In the genomic region with DNA sequence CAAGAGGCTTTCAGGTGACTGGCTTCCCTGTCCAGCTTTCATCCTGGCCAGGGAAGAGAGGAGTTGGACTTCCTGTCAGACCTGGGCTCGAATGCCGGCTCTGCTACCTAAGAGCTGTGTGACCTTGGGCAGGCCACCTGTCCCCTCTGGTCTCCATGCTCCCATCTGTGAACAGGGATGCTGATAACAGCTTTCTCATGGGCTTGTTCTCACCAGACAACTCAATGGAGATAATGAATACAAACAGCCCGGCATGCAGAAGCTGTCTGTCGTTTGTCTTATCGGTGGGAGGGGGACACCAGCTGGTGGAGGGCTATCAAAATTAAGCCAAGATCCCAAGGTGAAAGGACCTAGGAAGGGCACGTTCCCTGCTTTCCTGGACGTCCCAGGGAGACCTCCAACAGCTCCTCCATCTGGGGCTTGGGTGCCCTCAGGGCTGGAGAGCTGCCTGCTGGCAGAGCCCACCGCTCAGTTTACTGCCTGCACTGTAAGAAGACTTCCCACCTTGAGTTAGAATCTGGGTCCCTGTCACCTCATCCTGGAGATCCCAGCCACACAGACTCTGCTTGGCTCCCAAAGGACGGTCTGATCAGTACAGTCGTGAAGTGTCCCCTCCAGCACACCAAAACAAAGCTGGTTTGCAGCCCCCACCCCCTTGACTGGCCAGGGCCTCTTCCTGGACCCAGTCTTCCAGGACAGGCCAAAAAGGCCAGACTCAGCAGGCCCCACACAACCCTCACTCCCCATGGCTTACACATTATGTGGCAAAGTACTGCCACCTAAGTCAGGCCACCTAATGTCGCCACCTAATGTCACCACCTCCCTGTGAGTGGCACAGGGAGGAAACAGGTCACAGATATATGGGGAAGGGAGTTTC, we compare ENCODE assay signal across 14 cellular contexts. TPM values are rescaled to one million over a fixed set of nuclear protein-coding genes. Genes with fewer than 3 reads are reported as not detected.
A peak's percentile ranks its signal among the peaks of the same experiment; 100 is the strongest.
DNase-seq lines count a peak whose midpoint lies in the region; ATAC-seq and TF ChIP-seq lines count a peak whose summit lies in the region.
"Had no signal": no experiment of that assay in that cellular context is flagged by ENCODE, and none has a peak within 500 bp of the region (broad histone marks: within the 10 kb centered on the region; RNA-seq: fewer than 3 reads in every experiment).

No MANE protein-coding gene starts in this region.

- no peaks in the 10 kb centered on the region for H3K9me3 Mint-ChIP-seq in progenitor cell of endocrine pancreas (ENCODE audit: low read depth)
- H3K9me3 Mint-ChIP-seq: CD8-positive, alpha-beta T cell had no signal

- ATAC-seq in RWPE2 (ENCODE audit: low read depth), result no peak
- no peak for ATAC-seq in GM19463 (IDR thresholded peaks at IDR 0.05; ENCODE audit: unreplicated experiment)
- ATAC-seq in GM21423 (IDR thresholded peaks at IDR 0.05; ENCODE audit: unreplicated experiment), result no peak
- ATAC-seq: CD8-positive, alpha-beta T cell; left lung; pancreas had no signal

- H3K27ac Mint-ChIP-seq in progenitor cell of endocrine pancreas, result no peak overlapping the region
- H3K27ac Mint-ChIP-seq: CD8-positive, alpha-beta T cell had no signal

- H3K4me3 ChIP-seq in GM12865 (ENCODE audit: low read depth, low read length) (no peak overlapping the region), RWPE2 (ENCODE audit: severe bottlenecking) (no peak overlapping the region)
- H3K4me3 ChIP-seq: left lung, pancreas had no signal

- no peak for TF ChIP-seq POLR2A in erythroblast (IDR thresholded peaks at IDR 0.05; ENCODE audit: low read length)

- H3K36me3 Mint-ChIP-seq in progenitor cell of endocrine pancreas (ENCODE audit: insufficient read depth), result no peaks in the 10 kb centered on the region
- H3K36me3 Mint-ChIP-seq: CD8-positive, alpha-beta T cell had no signal

- H3K4me3 Mint-ChIP-seq in progenitor cell of endocrine pancreas (ENCODE audit: low read depth), result no peak overlapping the region
- H3K4me3 Mint-ChIP-seq: CD8-positive, alpha-beta T cell had no signal

- H3K4me1 ChIP-seq in RWPE2 (ENCODE audit: insufficient read depth, poor library complexity, severe bottlenecking), result no peaks in the 10 kb centered on the region
- H3K4me1 ChIP-seq: pancreas had no signal

- no peaks in the 10 kb centered on the region for H3K9me3 ChIP-seq in RWPE2 (ENCODE audit: severe bottlenecking)
- H3K9me3 ChIP-seq: left lung, pancreas had no signal

- no peak for TF ChIP-seq CTCF in GM12865 (IDR thresholded peaks at IDR 0.05; ENCODE audit: insufficient read depth, low read depth, low read length, missing control alignments)
- TF ChIP-seq CTCF in RWPE2 (IDR thresholded peaks at IDR 0.05; ENCODE audit: poor library complexity, severe bottlenecking), result no peak
- no peak for TF ChIP-seq CTCF in progenitor cell of endocrine pancreas (IDR thresholded peaks at IDR 0.05; ENCODE audit: unreplicated experiment)

- no peaks in the 10 kb centered on the region for H3K27me3 ChIP-seq in RWPE2 (ENCODE audit: insufficient read depth, poor library complexity, severe bottlenecking)
- H3K27me3 ChIP-seq: left lung, pancreas had no signal

- peaks cover 16% of the 10 kb centered on the region for H3K27me3 Mint-ChIP-seq in progenitor cell of endocrine pancreas

- DNase-seq in GM12865 (ENCODE audit: low read depth) (peak; percentile 36), RWPE2 (ENCODE audit: low spot score) (peak; percentile 24), erythroblast (lab: John Stamatoyannopoulos, UW) (peak; percentile 21 to 73), progenitor cell of endocrine pancreas (ENCODE audit: low spot score, unreplicated experiment) (peak; percentile 2)
- no peak for DNase-seq in stimulated activated CD4-positive, alpha-beta T cell treated with anti-CD3 and anti-CD28 coated beads, Interleukin-4, amount 100 ng/mL, for 1 hour
- DNase-seq: activated CD4-positive, alpha-beta T cell treated with anti-CD3 and anti-CD28 coated beads, Interleukin-2, amount 50 U/mL, for 48 hours; amygdala; effector memory CD4-positive, alpha-beta T cell; stimulated activated CD4-positive, alpha-beta T cell treated with anti-CD3 and anti-CD28 coated beads, Interleukin-2, amount 100 ng/mL, for 48 hours had no signal

- H3K27ac ChIP-seq in RWPE2 (ENCODE audit: poor library complexity, severe bottlenecking), result no peak overlapping the region
- H3K27ac ChIP-seq: left lung, pancreas had no signal

- no peaks in the 10 kb centered on the region for H3K4me1 Mint-ChIP-seq in progenitor cell of endocrine pancreas (ENCODE audit: low read depth)

- no peaks in the 10 kb centered on the region for H3K36me3 ChIP-seq in RWPE2 (ENCODE audit: low read depth)
- H3K36me3 ChIP-seq: pancreas had no signal

RNA-seq across cellular contexts. Expression of gene PPIF, which starts 40.9 kb away (rescaled TPM):
- total RNA-seq in progenitor cell of endocrine pancreas, result 35.9 and 37.1 TPM in 2 replicates

RNA-seq across cellular contexts. Expression of gene ZCCHC24, which starts 57.2 kb away (rescaled TPM):
- 1.3 and 1.6 TPM in 2 replicates for total RNA-seq in progenitor cell of endocrine pancreas
